In the genomic region with DNA sequence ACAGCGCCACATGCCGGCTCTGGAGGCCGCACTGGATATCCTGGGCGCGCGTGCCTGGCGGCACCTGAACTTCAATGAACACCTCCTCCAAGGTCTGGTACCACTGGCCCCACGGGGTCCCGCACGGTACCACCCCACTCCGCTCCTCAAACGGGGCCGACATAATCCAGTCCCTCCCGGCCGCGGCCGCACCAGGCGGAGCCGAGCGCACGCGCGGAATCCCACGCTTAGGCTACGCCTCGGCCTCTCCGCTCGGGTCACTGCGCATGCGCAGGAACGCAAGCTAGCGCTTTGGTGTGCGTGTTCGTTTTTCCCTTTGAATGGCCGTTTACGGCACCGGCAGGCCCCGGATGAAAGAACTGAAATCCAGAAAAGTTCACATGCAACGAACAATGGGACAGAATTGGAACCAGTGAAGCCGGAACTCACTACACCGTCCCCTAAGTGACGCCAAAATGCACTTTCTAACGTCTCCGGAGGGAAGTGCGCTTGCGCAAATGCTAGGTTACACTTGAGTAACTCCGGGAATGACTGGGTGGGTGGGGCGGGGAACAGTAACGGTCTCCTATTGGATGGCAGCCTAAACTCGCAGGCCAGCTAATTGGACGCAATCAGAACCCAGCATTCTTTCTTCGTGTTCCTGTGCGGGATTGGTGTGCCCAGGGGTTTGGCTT, we compare ENCODE assay signal across 1 cellular context.
TF ChIP-seq lines count a peak whose summit lies in the region.

A gene with protein sequence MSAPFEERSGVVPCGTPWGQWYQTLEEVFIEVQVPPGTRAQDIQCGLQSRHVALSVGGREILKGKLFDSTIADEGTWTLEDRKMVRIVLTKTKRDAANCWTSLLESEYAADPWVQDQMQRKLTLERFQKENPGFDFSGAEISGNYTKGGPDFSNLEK (minus strand): TSS at position 215 of the 674 bp plus-strand sequence. CDS start 52 bp downstream, at position 163.

TF ChIP-seq in HepG2, 621 proteins besides CTCF, POLR2A, EP300 and RAD21 (continued from another document and continues in another):
- TF ChIP-seq SALL2 (CRISPR knock-in tag; IDR thresholded peaks at IDR 0.05) (peak; percentile 81), XRCC5 (optimal IDR thresholded peaks at IDR 0.05; ENCODE audit: low read length) (peak; percentile 27), U2AF1 (optimal IDR thresholded peaks at IDR 0.05; ENCODE audit: low read depth, low read length) (no peak), SRY (CRISPR knock-in tag; IDR thresholded peaks at IDR 0.05) (peak; percentile 86; the same call in 1 of the 2 replicates), MIXL1 (CRISPR knock-in tag; IDR thresholded peaks at IDR 0.05) (no peak; the same call in none of the 2 replicates), HNRNPL (IDR thresholded peaks at IDR 0.05; ENCODE audit: low read depth, low read length) (0 out of 2 replicates have a peak, but pooled peaks have one; percentile 33), NFYB (CRISPR knock-in tag; IDR thresholded peaks at IDR 0.05) (peak; percentile 82), SP140L (CRISPR knock-in tag; IDR thresholded peaks at IDR 0.05; ENCODE audit: borderline replicate concordance) (no peak), WIZ (CRISPR knock-in tag; IDR thresholded peaks at IDR 0.05) (no peak), ZNF564 (CRISPR knock-in tag; IDR thresholded peaks at IDR 0.05) (no peak), TEAD3 (CRISPR knock-in tag; optimal IDR thresholded peaks at IDR 0.05; ENCODE audit: borderline replicate concordance) (peak; percentile 42), ZNF660 (CRISPR knock-in tag; IDR thresholded peaks at IDR 0.05; ENCODE audit: borderline replicate concordance, low read depth) (no peak), PAF1 (CRISPR knock-in tag; IDR thresholded peaks at IDR 0.05) (no peak), FLYWCH1 (CRISPR knock-in tag; IDR thresholded peaks at IDR 0.05) (0 out of 2 replicates have a peak, but pooled peaks have one; percentile 76), RBFOX2 (IDR thresholded peaks at IDR 0.05; ENCODE audit: low read depth, low read length) (peak; percentile 97), ZNF557 (CRISPR knock-in tag; IDR thresholded peaks at IDR 0.05) (no peak), ZFP36 (IDR thresholded peaks at IDR 0.05; ENCODE audit: borderline replicate concordance, low read depth, low read length, partially characterized antibody) (no peak), U2AF2 (IDR thresholded peaks at IDR 0.05; ENCODE audit: low read depth, low read length) (no peak), ZNF598 (CRISPR knock-in tag; IDR thresholded peaks at IDR 0.05; ENCODE audit: borderline replicate concordance) (peak; percentile 92), ZFP90 (CRISPR knock-in tag; IDR thresholded peaks at IDR 0.05; ENCODE audit: borderline replicate concordance) (peak; percentile 64; the same call in 1 of the 2 replicates), HCFC1 (IDR thresholded peaks at IDR 0.05; ENCODE audit: low read depth, low read length) (no peak), GZF1 (CRISPR knock-in tag; IDR thresholded peaks at IDR 0.05) (no peak), RFXANK (CRISPR knock-in tag; IDR thresholded peaks at IDR 0.05) (peak; percentile 42; the same call in 1 of the 2 replicates), ZNF567 (CRISPR knock-in tag; IDR thresholded peaks at IDR 0.05; ENCODE audit: borderline replicate concordance) (0 out of 2 replicates have a peak, but pooled peaks have one; percentile 91), CBX1 (IDR thresholded peaks at IDR 0.05; ENCODE audit: low read depth) (peak; percentile 83), ZNF766 (CRISPR knock-in tag; IDR thresholded peaks at IDR 0.05; ENCODE audit: borderline replicate concordance) (peak; percentile 75; the same call in 1 of the 2 replicates), ZMAT3 (CRISPR knock-in tag; conservative IDR thresholded peaks at IDR 0.05) (peak; percentile 88), KDM1A (CRISPR knock-in tag; IDR thresholded peaks at IDR 0.05) (no peak), ZNF484 (CRISPR knock-in tag; IDR thresholded peaks at IDR 0.05; ENCODE audit: borderline replicate concordance, low read depth) (no peak), MLLT10 (CRISPR knock-in tag; IDR thresholded peaks at IDR 0.05) (no peak)
- TF ChIP-seq, protein P1, sequence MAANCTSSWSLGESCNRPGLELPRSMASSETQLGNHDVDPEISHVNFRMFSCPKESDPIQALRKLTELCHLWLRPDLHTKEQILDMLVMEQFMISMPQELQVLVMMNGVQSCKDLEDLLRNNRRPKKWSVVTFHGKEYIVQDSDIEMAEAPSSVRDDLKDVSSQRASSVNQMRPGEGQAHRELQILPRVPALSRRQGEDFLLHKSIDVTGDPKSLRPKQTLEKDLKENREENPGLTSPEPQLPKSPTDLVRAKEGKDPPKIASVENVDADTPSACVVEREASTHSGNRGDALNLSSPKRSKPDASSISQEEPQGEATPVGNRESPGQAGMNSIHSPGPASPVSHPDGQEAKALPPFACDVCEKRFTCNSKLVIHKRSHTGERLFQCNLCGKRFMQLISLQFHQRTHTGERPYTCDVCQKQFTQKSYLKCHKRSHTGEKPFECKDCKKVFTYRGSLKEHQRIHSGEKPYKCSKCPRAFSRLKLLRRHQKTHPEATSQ (CRISPR knock-in tag; IDR thresholded peaks at IDR 0.05; ENCODE audit: borderline replicate concordance): 0 out of 2 replicates have a peak, but pooled peaks have one; percentile 65
- TF ChIP-seq, protein P2, sequence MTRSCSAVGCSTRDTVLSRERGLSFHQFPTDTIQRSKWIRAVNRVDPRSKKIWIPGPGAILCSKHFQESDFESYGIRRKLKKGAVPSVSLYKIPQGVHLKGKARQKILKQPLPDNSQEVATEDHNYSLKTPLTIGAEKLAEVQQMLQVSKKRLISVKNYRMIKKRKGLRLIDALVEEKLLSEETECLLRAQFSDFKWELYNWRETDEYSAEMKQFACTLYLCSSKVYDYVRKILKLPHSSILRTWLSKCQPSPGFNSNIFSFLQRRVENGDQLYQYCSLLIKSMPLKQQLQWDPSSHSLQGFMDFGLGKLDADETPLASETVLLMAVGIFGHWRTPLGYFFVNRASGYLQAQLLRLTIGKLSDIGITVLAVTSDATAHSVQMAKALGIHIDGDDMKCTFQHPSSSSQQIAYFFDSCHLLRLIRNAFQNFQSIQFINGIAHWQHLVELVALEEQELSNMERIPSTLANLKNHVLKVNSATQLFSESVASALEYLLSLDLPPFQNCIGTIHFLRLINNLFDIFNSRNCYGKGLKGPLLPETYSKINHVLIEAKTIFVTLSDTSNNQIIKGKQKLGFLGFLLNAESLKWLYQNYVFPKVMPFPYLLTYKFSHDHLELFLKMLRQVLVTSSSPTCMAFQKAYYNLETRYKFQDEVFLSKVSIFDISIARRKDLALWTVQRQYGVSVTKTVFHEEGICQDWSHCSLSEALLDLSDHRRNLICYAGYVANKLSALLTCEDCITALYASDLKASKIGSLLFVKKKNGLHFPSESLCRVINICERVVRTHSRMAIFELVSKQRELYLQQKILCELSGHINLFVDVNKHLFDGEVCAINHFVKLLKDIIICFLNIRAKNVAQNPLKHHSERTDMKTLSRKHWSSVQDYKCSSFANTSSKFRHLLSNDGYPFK (CRISPR knock-in tag; IDR thresholded peaks at IDR 0.05; ENCODE audit: borderline replicate concordance): peak; percentile 88
- TF ChIP-seq, protein P3, sequence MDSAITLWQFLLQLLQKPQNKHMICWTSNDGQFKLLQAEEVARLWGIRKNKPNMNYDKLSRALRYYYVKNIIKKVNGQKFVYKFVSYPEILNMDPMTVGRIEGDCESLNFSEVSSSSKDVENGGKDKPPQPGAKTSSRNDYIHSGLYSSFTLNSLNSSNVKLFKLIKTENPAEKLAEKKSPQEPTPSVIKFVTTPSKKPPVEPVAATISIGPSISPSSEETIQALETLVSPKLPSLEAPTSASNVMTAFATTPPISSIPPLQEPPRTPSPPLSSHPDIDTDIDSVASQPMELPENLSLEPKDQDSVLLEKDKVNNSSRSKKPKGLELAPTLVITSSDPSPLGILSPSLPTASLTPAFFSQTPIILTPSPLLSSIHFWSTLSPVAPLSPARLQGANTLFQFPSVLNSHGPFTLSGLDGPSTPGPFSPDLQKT (CRISPR knock-in tag; IDR thresholded peaks at IDR 0.05; ENCODE audit: borderline replicate concordance): no peak
- TF ChIP-seq, protein P4, sequence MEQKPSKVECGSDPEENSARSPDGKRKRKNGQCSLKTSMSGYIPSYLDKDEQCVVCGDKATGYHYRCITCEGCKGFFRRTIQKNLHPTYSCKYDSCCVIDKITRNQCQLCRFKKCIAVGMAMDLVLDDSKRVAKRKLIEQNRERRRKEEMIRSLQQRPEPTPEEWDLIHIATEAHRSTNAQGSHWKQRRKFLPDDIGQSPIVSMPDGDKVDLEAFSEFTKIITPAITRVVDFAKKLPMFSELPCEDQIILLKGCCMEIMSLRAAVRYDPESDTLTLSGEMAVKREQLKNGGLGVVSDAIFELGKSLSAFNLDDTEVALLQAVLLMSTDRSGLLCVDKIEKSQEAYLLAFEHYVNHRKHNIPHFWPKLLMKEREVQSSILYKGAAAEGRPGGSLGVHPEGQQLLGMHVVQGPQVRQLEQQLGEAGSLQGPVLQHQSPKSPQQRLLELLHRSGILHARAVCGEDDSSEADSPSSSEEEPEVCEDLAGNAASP (CRISPR knock-in tag; IDR thresholded peaks at IDR 0.05; ENCODE audit: borderline replicate concordance): 0 out of 2 replicates have a peak, but pooled peaks have one; percentile 29
- TF ChIP-seq, protein P5, sequence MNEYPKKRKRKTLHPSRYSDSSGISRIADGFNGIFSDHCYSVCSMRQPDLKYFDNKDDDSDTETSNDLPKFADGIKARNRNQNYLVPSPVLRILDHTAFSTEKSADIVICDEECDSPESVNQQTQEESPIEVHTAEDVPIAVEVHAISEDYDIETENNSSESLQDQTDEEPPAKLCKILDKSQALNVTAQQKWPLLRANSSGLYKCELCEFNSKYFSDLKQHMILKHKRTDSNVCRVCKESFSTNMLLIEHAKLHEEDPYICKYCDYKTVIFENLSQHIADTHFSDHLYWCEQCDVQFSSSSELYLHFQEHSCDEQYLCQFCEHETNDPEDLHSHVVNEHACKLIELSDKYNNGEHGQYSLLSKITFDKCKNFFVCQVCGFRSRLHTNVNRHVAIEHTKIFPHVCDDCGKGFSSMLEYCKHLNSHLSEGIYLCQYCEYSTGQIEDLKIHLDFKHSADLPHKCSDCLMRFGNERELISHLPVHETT (CRISPR knock-in tag; conservative IDR thresholded peaks at IDR 0.05): peak; percentile 40; the same call in 1 of the 2 replicates
- TF ChIP-seq, protein P6, sequence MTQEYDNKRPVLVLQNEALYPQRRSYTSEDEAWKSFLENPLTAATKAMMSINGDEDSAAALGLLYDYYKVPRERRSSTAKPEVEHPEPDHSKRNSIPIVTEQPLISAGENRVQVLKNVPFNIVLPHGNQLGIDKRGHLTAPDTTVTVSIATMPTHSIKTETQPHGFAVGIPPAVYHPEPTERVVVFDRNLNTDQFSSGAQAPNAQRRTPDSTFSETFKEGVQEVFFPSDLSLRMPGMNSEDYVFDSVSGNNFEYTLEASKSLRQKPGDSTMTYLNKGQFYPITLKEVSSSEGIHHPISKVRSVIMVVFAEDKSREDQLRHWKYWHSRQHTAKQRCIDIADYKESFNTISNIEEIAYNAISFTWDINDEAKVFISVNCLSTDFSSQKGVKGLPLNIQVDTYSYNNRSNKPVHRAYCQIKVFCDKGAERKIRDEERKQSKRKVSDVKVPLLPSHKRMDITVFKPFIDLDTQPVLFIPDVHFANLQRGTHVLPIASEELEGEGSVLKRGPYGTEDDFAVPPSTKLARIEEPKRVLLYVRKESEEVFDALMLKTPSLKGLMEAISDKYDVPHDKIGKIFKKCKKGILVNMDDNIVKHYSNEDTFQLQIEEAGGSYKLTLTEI (CRISPR knock-in tag; conservative IDR thresholded peaks at IDR 0.05): no peak
- TF ChIP-seq, protein P7, sequence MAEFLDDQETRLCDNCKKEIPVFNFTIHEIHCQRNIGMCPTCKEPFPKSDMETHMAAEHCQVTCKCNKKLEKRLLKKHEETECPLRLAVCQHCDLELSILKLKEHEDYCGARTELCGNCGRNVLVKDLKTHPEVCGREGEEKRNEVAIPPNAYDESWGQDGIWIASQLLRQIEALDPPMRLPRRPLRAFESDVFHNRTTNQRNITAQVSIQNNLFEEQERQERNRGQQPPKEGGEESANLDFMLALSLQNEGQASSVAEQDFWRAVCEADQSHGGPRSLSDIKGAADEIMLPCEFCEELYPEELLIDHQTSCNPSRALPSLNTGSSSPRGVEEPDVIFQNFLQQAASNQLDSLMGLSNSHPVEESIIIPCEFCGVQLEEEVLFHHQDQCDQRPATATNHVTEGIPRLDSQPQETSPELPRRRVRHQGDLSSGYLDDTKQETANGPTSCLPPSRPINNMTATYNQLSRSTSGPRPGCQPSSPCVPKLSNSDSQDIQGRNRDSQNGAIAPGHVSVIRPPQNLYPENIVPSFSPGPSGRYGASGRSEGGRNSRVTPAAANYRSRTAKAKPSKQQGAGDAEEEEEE (CRISPR knock-in tag; IDR thresholded peaks at IDR 0.05; ENCODE audit: borderline replicate concordance): no peak
- TF ChIP-seq, protein P8, sequence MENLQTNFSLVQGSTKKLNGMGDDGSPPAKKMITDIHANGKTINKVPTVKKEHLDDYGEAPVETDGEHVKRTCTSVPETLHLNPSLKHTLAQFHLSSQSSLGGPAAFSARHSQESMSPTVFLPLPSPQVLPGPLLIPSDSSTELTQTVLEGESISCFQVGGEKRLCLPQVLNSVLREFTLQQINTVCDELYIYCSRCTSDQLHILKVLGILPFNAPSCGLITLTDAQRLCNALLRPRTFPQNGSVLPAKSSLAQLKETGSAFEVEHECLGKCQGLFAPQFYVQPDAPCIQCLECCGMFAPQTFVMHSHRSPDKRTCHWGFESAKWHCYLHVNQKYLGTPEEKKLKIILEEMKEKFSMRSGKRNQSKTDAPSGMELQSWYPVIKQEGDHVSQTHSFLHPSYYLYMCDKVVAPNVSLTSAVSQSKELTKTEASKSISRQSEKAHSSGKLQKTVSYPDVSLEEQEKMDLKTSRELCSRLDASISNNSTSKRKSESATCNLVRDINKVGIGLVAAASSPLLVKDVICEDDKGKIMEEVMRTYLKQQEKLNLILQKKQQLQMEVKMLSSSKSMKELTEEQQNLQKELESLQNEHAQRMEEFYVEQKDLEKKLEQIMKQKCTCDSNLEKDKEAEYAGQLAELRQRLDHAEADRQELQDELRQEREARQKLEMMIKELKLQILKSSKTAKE (CRISPR knock-in tag; IDR thresholded peaks at IDR 0.05; ENCODE audit: borderline replicate concordance): no peak
- TF ChIP-seq, protein P9, sequence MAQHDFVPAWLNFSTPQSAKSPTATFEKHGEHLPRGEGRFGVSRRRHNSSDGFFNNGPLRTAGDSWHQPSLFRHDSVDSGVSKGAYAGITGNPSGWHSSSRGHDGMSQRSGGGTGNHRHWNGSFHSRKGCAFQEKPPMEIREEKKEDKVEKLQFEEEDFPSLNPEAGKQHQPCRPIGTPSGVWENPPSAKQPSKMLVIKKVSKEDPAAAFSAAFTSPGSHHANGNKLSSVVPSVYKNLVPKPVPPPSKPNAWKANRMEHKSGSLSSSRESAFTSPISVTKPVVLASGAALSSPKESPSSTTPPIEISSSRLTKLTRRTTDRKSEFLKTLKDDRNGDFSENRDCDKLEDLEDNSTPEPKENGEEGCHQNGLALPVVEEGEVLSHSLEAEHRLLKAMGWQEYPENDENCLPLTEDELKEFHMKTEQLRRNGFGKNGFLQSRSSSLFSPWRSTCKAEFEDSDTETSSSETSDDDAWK (CRISPR knock-in tag; IDR thresholded peaks at IDR 0.05): no peak
